Comparison of ENCODE assay signal across 8 cellular contexts in the genomic region with DNA sequence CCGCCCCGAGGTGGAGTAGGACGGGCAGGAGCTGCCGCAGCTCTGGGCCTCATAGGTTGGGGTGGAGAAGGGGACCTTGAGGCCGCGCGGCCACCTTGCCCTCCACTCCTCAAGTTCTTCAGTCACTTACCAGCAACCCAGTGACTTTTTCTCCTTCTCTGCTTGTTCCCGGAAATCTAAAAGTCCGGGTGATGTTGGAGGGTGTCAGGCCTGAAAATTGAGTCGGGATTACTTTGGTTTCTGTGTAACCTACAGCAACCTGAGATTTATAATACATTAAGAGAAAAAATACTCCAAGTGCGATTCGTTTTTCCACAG. TPM values are rescaled to one million over a fixed set of nuclear protein-coding genes. Genes with fewer than 3 reads are reported as not detected.
DNase-seq lines count a peak whose midpoint lies in the region; FAIRE-seq and TF ChIP-seq lines count a peak whose summit lies in the region.

No MANE protein-coding gene starts in this region.

- H3K4me3 ChIP-seq in bronchial epithelial cell (ENCODE audit: low read depth, low read length), result peak overlapping the region; percentile 81
- H3K4me3 ChIP-seq in mesodermal cell (ENCODE audit: extremely low read depth, insufficient read depth, low read length, poor library complexity, severe bottlenecking), result peak overlapping the region; percentile 84
- H3K4me3 ChIP-seq in urinary bladder (ENCODE audit: low read depth, low read length), result peak overlapping the region; percentile 94

- H3K4me3 Mint-ChIP-seq in activated naive CD4-positive, alpha-beta T cell treated with anti-CD3 and anti-CD28 coated beads, Interleukin-2, amount 50 U/mL, for 24 hours, result peak overlapping the region; percentile 99

- peaks cover 6% of the 10 kb centered on the region for H3K4me1 ChIP-seq in mesodermal cell (ENCODE audit: control insufficient read depth, insufficient read depth, low read length, poor library complexity, severe bottlenecking)
- no peaks in the 10 kb centered on the region for H3K4me1 ChIP-seq in urinary bladder (ENCODE audit: insufficient read depth)

- no peak for FAIRE-seq in bronchial epithelial cell (lab: Jason Lieb, UNC)

- no peak for DNase-seq in activated naive CD4-positive, alpha-beta T cell (lab: John Stamatoyannopoulos, UW)
- DNase-seq in bronchial epithelial cell (ENCODE audit: low read depth) (no peak), NCI-H526 treated with DMSO at 0.1 percent for 48 hours (lab: John Stamatoyannopoulos, UW) (no peak), T1000 (lab: John Stamatoyannopoulos, UW) (no peak)
- DNase-seq in stimulated activated CD8-positive, alpha-beta memory T cell treated with anti-CD3 and anti-CD28 coated beads, Interleukin-4, amount 100 ng/mL, for 48 hours, result no peak

- H3K36me3 Mint-ChIP-seq in activated naive CD4-positive, alpha-beta T cell treated with anti-CD3 and anti-CD28 coated beads, Interleukin-2, amount 50 U/mL, for 24 hours, result peaks cover 10% of the 10 kb centered on the region

- 0% methylated on average over 3 of the region's 12 CpGs; no CpG with 5 or more reads in 1 of the 2 experiments for WGBS in mesodermal cell (ENCODE audit: insufficient coverage in 2 of 2), 2 experiments
- under 1% methylated on average over 12 of the region's 12 CpGs for WGBS in urinary bladder

- H3K27ac ChIP-seq in mesodermal cell (ENCODE audit: low read depth, low read length, severe bottlenecking), result peak overlapping the region; percentile 91
- H3K27ac ChIP-seq in urinary bladder (ENCODE audit: low read depth), result peak overlapping the region; percentile 78

- peaks cover 1% of the 10 kb centered on the region for H3K36me3 ChIP-seq in bronchial epithelial cell (ENCODE audit: control insufficient read depth, insufficient read depth, low read length)
- H3K36me3 ChIP-seq in mesodermal cell (ENCODE audit: control insufficient read depth, insufficient read depth, low read length), result peaks cover 26% of the 10 kb centered on the region
- no peaks in the 10 kb centered on the region for H3K36me3 ChIP-seq in urinary bladder (ENCODE audit: insufficient read depth)

- H3K4me1 Mint-ChIP-seq in activated naive CD4-positive, alpha-beta T cell treated with anti-CD3 and anti-CD28 coated beads, Interleukin-2, amount 50 U/mL, for 24 hours, result peaks cover 59% of the 10 kb centered on the region

- H3K27me3 ChIP-seq in bronchial epithelial cell (ENCODE audit: control insufficient read depth, insufficient read depth, low read length), result no peaks in the 10 kb centered on the region

- H3K27me3 Mint-ChIP-seq in activated naive CD4-positive, alpha-beta T cell treated with anti-CD3 and anti-CD28 coated beads, Interleukin-2, amount 50 U/mL, for 24 hours, result no peaks in the 10 kb centered on the region

- peak overlapping the region; percentile 96 for H3K27ac Mint-ChIP-seq in activated naive CD4-positive, alpha-beta T cell treated with anti-CD3 and anti-CD28 coated beads, Interleukin-2, amount 50 U/mL, for 24 hours

- no peak for TF ChIP-seq CTCF in bronchial epithelial cell (IDR thresholded peaks at IDR 0.05; ENCODE audit: insufficient read depth, low read length, severe bottlenecking)

- no peaks in the 10 kb centered on the region for H3K9me3 ChIP-seq in mesodermal cell (ENCODE audit: control insufficient read depth, low read length)

- no peaks in the 10 kb centered on the region for H3K9me3 Mint-ChIP-seq in activated naive CD4-positive, alpha-beta T cell treated with anti-CD3 and anti-CD28 coated beads, Interleukin-2, amount 50 U/mL, for 24 hours

RNA-seq across cellular contexts. Expression of gene RWDD1, which starts 0.3 kb away (rescaled TPM):
- total RNA-seq in bronchial epithelial cell, result 19.5 and 19.6 TPM in 2 replicates
- polyA plus RNA-seq in mesodermal cell (2013, experiment 1 of 2), result 45.0 TPM
- polyA plus RNA-seq in mesodermal cell (2013, experiment 2 of 2), result 60.4 TPM
- total RNA-seq in urinary bladder, result 37.1 TPM
- polyA plus RNA-seq in urinary bladder, result 62.1 TPM

RNA-seq across cellular contexts. Expression of gene CALHM4, which starts 18.1 kb away (rescaled TPM):
- total RNA-seq in bronchial epithelial cell, result under 0.01 TPM in 1 of 2 replicates, not detected in the other
- polyA plus RNA-seq in mesodermal cell (2013, experiment 1 of 2), result 0.26 TPM
- 0.40 TPM for polyA plus RNA-seq in mesodermal cell (2013, experiment 2 of 2)
- not detected for total RNA-seq in urinary bladder
- not detected for polyA plus RNA-seq in urinary bladder

RNA-seq across cellular contexts. Expression of gene TRAPPC3L, which starts 26.2 kb away (rescaled TPM):
- not detected in 2 replicates for total RNA-seq in bronchial epithelial cell
- polyA plus RNA-seq in mesodermal cell (2013, experiment 1 of 2), result not detected
- polyA plus RNA-seq in mesodermal cell (2013, experiment 2 of 2), result not detected
- total RNA-seq in urinary bladder, result 0.42 TPM
- 0.05 TPM for polyA plus RNA-seq in urinary bladder

RNA-seq across cellular contexts. Expression of gene RSPH4A, which starts 44.6 kb away (rescaled TPM):
- total RNA-seq in bronchial epithelial cell, result 0.13 and 0.26 TPM in 2 replicates
- 0.59 TPM for polyA plus RNA-seq in mesodermal cell (2013, experiment 1 of 2)
- polyA plus RNA-seq in mesodermal cell (2013, experiment 2 of 2), result 0.25 TPM
- 0.90 TPM for total RNA-seq in urinary bladder
- 0.28 TPM for polyA plus RNA-seq in urinary bladder
